In genomic region chr14:61489002-61489401, GRCh38 we compare ENCODE assay signal across 12 cellular contexts.
DNase-seq lines count a peak whose midpoint lies in the region; ATAC-seq and TF ChIP-seq lines count a peak whose summit lies in the region.
"Had no signal": no experiment of that assay in that cellular context is flagged by ENCODE, and none has a peak within 500 bp of the region (broad histone marks: within the 10 kb centered on the region; RNA-seq: fewer than 3 reads in every experiment).

No MANE protein-coding gene starts in this region.

- TF ChIP-seq CTCF in ascending aorta (IDR thresholded peaks at IDR 0.05), result no peak
- no peak for TF ChIP-seq CTCF in spleen (IDR thresholded peaks at IDR 0.05 in 8 of 11, conservative IDR thresholded peaks at IDR 0.05 in 3 of 11)

- peak overlapping the region; percentile 57 for H3K27ac Mint-ChIP-seq in activated CD4-positive, alpha-beta T cell treated with anti-CD3 and anti-CD28 coated beads for 36 hours
- no peak overlapping the region for H3K27ac Mint-ChIP-seq in activated CD4-positive, alpha-beta T cell treated with anti-CD3 and anti-CD28 coated beads, Interleukin-2, amount 10 ng/mL, durations not matched to agents 7 days and 5 days

- TF ChIP-seq POLR2A in spleen (IDR thresholded peaks at IDR 0.05), result no peak

- no peak overlapping the region for H3K4me3 Mint-ChIP-seq in activated CD4-positive, alpha-beta T cell treated with anti-CD3 and anti-CD28 coated beads for 36 hours
- no peak overlapping the region for H3K4me3 Mint-ChIP-seq in activated CD4-positive, alpha-beta T cell treated with anti-CD3 and anti-CD28 coated beads, Interleukin-2, amount 10 ng/mL, durations not matched to agents 7 days and 5 days

- ATAC-seq in activated CD4-positive, alpha-beta T cell treated with anti-CD3 and anti-CD28 coated beads for 36 hours, result no peak
- ATAC-seq: Panc1 had no signal

- H3K36me3 Mint-ChIP-seq in activated CD4-positive, alpha-beta T cell treated with anti-CD3 and anti-CD28 coated beads for 36 hours (ENCODE audit: low read depth), result peaks cover 52% of the 10 kb centered on the region
- H3K36me3 Mint-ChIP-seq in activated CD4-positive, alpha-beta T cell treated with anti-CD3 and anti-CD28 coated beads, Interleukin-2, amount 10 ng/mL, durations not matched to agents 7 days and 5 days (ENCODE audit: low read depth), result peaks cover 58% of the 10 kb centered on the region

- H3K9me3 ChIP-seq in ascending aorta (no peaks in the 10 kb centered on the region), spleen (no peaks in the 10 kb centered on the region)

- H3K27me3 ChIP-seq in ascending aorta (no peaks in the 10 kb centered on the region), layer of hippocampus (ENCODE audit: control insufficient read depth, insufficient read depth, low read length) (no peaks in the 10 kb centered on the region), spleen (replicated peaks in 1 of 7) (no peaks in the 10 kb centered on the region)

- intact Hi-C loops in activated CD4-positive, alpha-beta T cell treated with anti-CD3 and anti-CD28 coated beads for 36 hours (cut with DNase I, micrococcal nuclease), result no loop called here
- intact Hi-C loops in ascending aorta (cut with DNase I), result no loop called here
- intact Hi-C loops in spleen (cut with DNase I; ENCODE audit: low total_unique reads), result no loop called here

- no peak overlapping the region for H3K4me3 ChIP-seq in ascending aorta
- peak overlapping the region in 1 of 8 donors; percentile 47 for H3K4me3 ChIP-seq in spleen

- CTCF ChIA-PET in activated CD4-positive, alpha-beta T cell treated with anti-CD3 and anti-CD28 coated beads for 36 hours (lab: Charles Lee), result interaction anchor here (0.7 to 2.8 kb wide), 4 partner anchors 9 to 152 kb away, joined by 3 to 10 read pairs (median 8); no protein-coding TSS in a partner anchor
- CTCF ChIA-PET in activated CD4-positive, alpha-beta T cell treated with anti-CD3 and anti-CD28 coated beads, Interleukin-2, amount 10 ng/mL, durations not matched to agents 7 days and 5 days (lab: Charles Lee), result interaction anchor here (0.9 to 2.9 kb wide), 4 partner anchors 8 to 50 kb away, joined by 3 to 16 read pairs (median 3); no protein-coding TSS in a partner anchor

- POLR2A ChIA-PET in activated CD4-positive, alpha-beta T cell treated with anti-CD3 and anti-CD28 coated beads for 36 hours (lab: Charles Lee), result no interaction called here
- POLR2A ChIA-PET in activated CD4-positive, alpha-beta T cell treated with anti-CD3 and anti-CD28 coated beads, Interleukin-2, amount 10 ng/mL, durations not matched to agents 7 days and 5 days (lab: Charles Lee), result no interaction called here

- 70 to 81% (median 73%) methylated on average over 1 of the region's 1 CpG for WGBS in spleen, 5 donors

- H3K4me1 Mint-ChIP-seq in activated CD4-positive, alpha-beta T cell treated with anti-CD3 and anti-CD28 coated beads for 36 hours, result peaks cover 48% of the 10 kb centered on the region
- peaks cover 25% of the 10 kb centered on the region for H3K4me1 Mint-ChIP-seq in activated CD4-positive, alpha-beta T cell treated with anti-CD3 and anti-CD28 coated beads, Interleukin-2, amount 10 ng/mL, durations not matched to agents 7 days and 5 days

- H3K36me3 ChIP-seq in ascending aorta (no peaks in the 10 kb centered on the region), spleen (peaks cover 0 to 76% (median 17%) of the 10 kb centered on the region in 6 donors)

- DNase-seq in activated CD4-positive, alpha-beta T cell treated with anti-CD3 and anti-CD28 coated beads for 36 hours, result no peak
- DNase-seq in activated CD4-positive, alpha-beta T cell treated with anti-CD3 and anti-CD28 coated beads, Interleukin-2, amount 10 ng/mL, durations not matched to agents 7 days and 5 days, result no peak
- DNase-seq in ascending aorta (ENCODE audit: low spot score in 2 of 2) (no peak), spleen (no peak), NCI-H1417 (lab: John Stamatoyannopoulos, UW) (no peak), SHP77 (lab: John Stamatoyannopoulos, UW) (no peak), NCI-H69 (lab: John Stamatoyannopoulos, UW) (no peak)
- DNase-seq: activated gamma-delta T cell treated with Interleukin-2 at 50 U/mL for 16 hours, cerebellar nuclear complex had no signal

- no peaks in the 10 kb centered on the region for H3K27me3 Mint-ChIP-seq in activated CD4-positive, alpha-beta T cell treated with anti-CD3 and anti-CD28 coated beads for 36 hours
- H3K27me3 Mint-ChIP-seq in activated CD4-positive, alpha-beta T cell treated with anti-CD3 and anti-CD28 coated beads, Interleukin-2, amount 10 ng/mL, durations not matched to agents 7 days and 5 days, result no peaks in the 10 kb centered on the region

- H3K4me1 ChIP-seq in ascending aorta (peaks cover 0 to 6% of the 10 kb centered on the region in 2 donors), spleen (peaks cover 11 to 95% (median 42%) of the 10 kb centered on the region in 6 donors)

- H3K27ac ChIP-seq in ascending aorta (peak overlapping the region; percentile 39 to 44), layer of hippocampus (ENCODE audit: low read depth, low read length) (peak overlapping the region; percentile 42), spleen (peak overlapping the region in 7 of 8 donors; percentile 66 to 89 (median 81))
- H3K27ac ChIP-seq: epithelial cell of prostate had no signal

- H3K9me3 Mint-ChIP-seq in activated CD4-positive, alpha-beta T cell treated with anti-CD3 and anti-CD28 coated beads for 36 hours (ENCODE audit: low read depth), result no peaks in the 10 kb centered on the region
- H3K9me3 Mint-ChIP-seq in activated CD4-positive, alpha-beta T cell treated with anti-CD3 and anti-CD28 coated beads, Interleukin-2, amount 10 ng/mL, durations not matched to agents 7 days and 5 days, result no peaks in the 10 kb centered on the region
